In the genomic region with DNA sequence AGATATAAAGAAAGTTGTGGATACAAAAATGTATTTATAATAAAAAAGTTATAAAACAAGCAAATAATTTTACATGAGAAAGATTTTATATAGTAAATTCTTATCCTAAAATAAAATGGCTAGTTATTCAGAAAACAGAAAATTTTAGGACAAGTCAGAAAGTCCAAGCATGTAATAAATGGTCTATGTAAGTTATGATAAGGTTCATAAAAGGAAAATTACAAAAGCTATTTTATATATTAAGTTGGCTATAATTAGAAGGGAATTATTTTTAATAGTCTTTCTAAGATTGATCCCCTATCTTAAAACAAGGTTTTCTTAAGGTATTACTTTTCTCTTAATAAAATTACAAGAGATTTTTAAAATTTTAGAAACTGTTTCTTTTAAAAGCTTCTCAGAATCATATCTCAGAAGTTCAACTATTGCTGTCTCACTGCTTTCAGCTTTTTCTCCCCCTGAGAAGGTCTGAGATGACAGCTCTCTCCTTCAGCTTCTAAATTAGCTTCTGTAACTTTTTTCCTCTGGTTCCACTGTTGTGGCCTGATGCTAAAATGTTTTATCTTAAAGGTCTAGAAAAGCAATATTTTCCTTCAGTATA, we compare ENCODE assay signal across 16 cellular contexts.
DNase-seq lines count a peak whose midpoint lies in the region; ATAC-seq and FAIRE-seq lines count a peak whose summit lies in the region.
"Had no signal": no experiment of that assay in that cellular context is flagged by ENCODE, and none has a peak within 500 bp of the region (broad histone marks: within the 10 kb centered on the region; RNA-seq: fewer than 3 reads in every experiment).

No MANE protein-coding gene starts in this region.

- FAIRE-seq in islet of Langerhans (lab: Jason Lieb, UNC), result peak; percentile 83

- no peak for ATAC-seq in HG03521 (IDR thresholded peaks at IDR 0.05; ENCODE audit: unreplicated experiment)
- no peak for ATAC-seq in HG02610 (IDR thresholded peaks at IDR 0.05; ENCODE audit: unreplicated experiment)

- DNase-seq in NCI-H2196 (lab: John Stamatoyannopoulos, UW; ENCODE audit: unreplicated experiment), result peak; percentile 2
- no peak for DNase-seq in NCI-H2196 treated with DMSO at 0.1 percent for 48 hours (lab: John Stamatoyannopoulos, UW; ENCODE audit: unreplicated experiment)
- peak; percentile 35 for DNase-seq in ELR (ENCODE audit: low read depth)
- peak; percentile 49 for DNase-seq in OCI-M1 (lab: John Stamatoyannopoulos, UW)
- no peak for DNase-seq in EL
- DNase-seq: Calu3; CD4-positive, alpha-beta T cell; H7; IMR-90; MV-4-11; NCI-H146; NCI-H524; SIG-M5 had no signal

Comparison
In these comparisons a context has a peak if more than half of its experiments do, and no peak if none do; other contexts are left out.
1. DNase-seq: peak in NCI-H2196 (single experiment), ELR (single experiment) and OCI-M1 (single experiment); none in NCI-H2196 treated with DMSO at 0.1 percent for 48 hours (single experiment) and EL (single experiment).